In genomic region chr19:4058696-4059492, GRCh38 we compare ENCODE assay signal across 8 cellular contexts. TPM values are rescaled to one million over a fixed set of nuclear protein-coding genes. Genes with fewer than 3 reads are reported as not detected.
DNase-seq lines count a peak whose midpoint lies in the region; ATAC-seq and TF ChIP-seq lines count a peak whose summit lies in the region.

No MANE protein-coding gene starts in this region.

- peaks cover 15% of the 10 kb centered on the region for H3K4me1 ChIP-seq in DND-41 (ENCODE audit: insufficient read depth, low read length)
- H3K4me1 ChIP-seq in heart right ventricle: peaks cover 56 to 71% (median 66%) of the 10 kb centered on the region in 9 donors

- peaks cover 20% of the 10 kb centered on the region for H3K36me3 Mint-ChIP-seq in activated naive CD8-positive, alpha-beta T cell treated with anti-CD3 and anti-CD28 coated beads for 36 hours

- no peak for TF ChIP-seq CTCF in DND-41 (IDR thresholded peaks at IDR 0.05; ENCODE audit: borderline replicate concordance, extremely low read depth, low read length, poor library complexity, severe bottlenecking)
- no peak for TF ChIP-seq CTCF in heart right ventricle (IDR thresholded peaks at IDR 0.05)

- H3K9ac ChIP-seq in DND-41 (ENCODE audit: low read depth, low read length): no peak overlapping the region

- DNase-seq in DND-41 (peak; percentile 4), heart right ventricle (no peak), sciatic nerve (ENCODE audit: low spot score) (no peak), NCI-H446 treated with DMSO at 0.1 percent for 48 hours (lab: John Stamatoyannopoulos, UW) (no peak), HPDE6-E6E7 (ENCODE audit: extremely low spot score) (no peak), UCSD-AML1 (lab: John Stamatoyannopoulos, UW; ENCODE audit: unreplicated experiment) (no peak)
- no peak for DNase-seq in activated naive CD8-positive, alpha-beta T cell treated with anti-CD3 and anti-CD28 coated beads for 36 hours
- no peak for DNase-seq in activated CD4-positive, alpha-beta T cell treated with anti-CD3 and anti-CD28 coated beads, Interleukin-2, amount 50 U/mL, for 1 hour

- H3K4me2 ChIP-seq in DND-41 (ENCODE audit: insufficient read depth, low read length): no peak overlapping the region

- WGBS in heart right ventricle, 2 donors: 47 to 57% methylated on average over 32 of the region's 32 CpGs

- intact Hi-C loops in heart right ventricle (cut with DNase I): loop anchor here in 1 of 10 donors (5.0 kb wide), 1 partner anchor 47 kb away; no protein-coding TSS in a partner anchor
- intact Hi-C loops in sciatic nerve (cut with DNase I): no loop called here

- H3K27me3 ChIP-seq in DND-41 (ENCODE audit: insufficient read depth, low read length, poor library complexity) (no peaks in the 10 kb centered on the region), heart right ventricle (no peaks in the 10 kb centered on the region)

- H3K36me3 ChIP-seq in DND-41 (ENCODE audit: insufficient read depth, low read length): peaks cover 62% of the 10 kb centered on the region
- H3K36me3 ChIP-seq in heart right ventricle: peaks cover 0 to 50% (median 17%) of the 10 kb centered on the region in 9 donors

- H3K79me2 ChIP-seq in DND-41 (ENCODE audit: insufficient read depth, low read length): peaks cover 99% of the 10 kb centered on the region

- H3K9me3 Mint-ChIP-seq in activated naive CD8-positive, alpha-beta T cell treated with anti-CD3 and anti-CD28 coated beads for 36 hours: peaks cover 2% of the 10 kb centered on the region

- H2AFZ ChIP-seq in DND-41 (ENCODE audit: low read depth, low read length): no peak overlapping the region

- H3K9me3 ChIP-seq in DND-41 (ENCODE audit: insufficient read depth, low read length, severe bottlenecking) (no peaks in the 10 kb centered on the region), heart right ventricle (no peaks in the 10 kb centered on the region)

- peak; percentile 13; the same call in 1 of the 3 replicates for ATAC-seq in DND-41 (ENCODE audit: insufficient read depth, low read depth)
- peak in 7 of 8 donors; percentile 2 to 13 (median 4) for ATAC-seq in heart right ventricle
- peak; percentile 34 for ATAC-seq in sciatic nerve

- peaks cover 91% of the 10 kb centered on the region for H4K20me1 ChIP-seq in DND-41 (ENCODE audit: insufficient read depth, low read length)

- no peak overlapping the region for H3K4me3 Mint-ChIP-seq in activated naive CD8-positive, alpha-beta T cell treated with anti-CD3 and anti-CD28 coated beads for 36 hours

- H3K4me3 ChIP-seq in DND-41 (ENCODE audit: low read depth in 1 of 2, low read length in 2 of 2) (no peak overlapping the region), heart right ventricle (peak overlapping the region; percentile 14 to 91 (median 40))

- no peak overlapping the region for H3K27ac ChIP-seq in DND-41 (ENCODE audit: low read length)
- H3K27ac ChIP-seq in heart right ventricle: peak overlapping the region; percentile 92 to 99 (median 98)

- H3K4me1 Mint-ChIP-seq in activated naive CD8-positive, alpha-beta T cell treated with anti-CD3 and anti-CD28 coated beads for 36 hours: peaks cover 28% of the 10 kb centered on the region

- H3K27me3 Mint-ChIP-seq in activated naive CD8-positive, alpha-beta T cell treated with anti-CD3 and anti-CD28 coated beads for 36 hours: no peaks in the 10 kb centered on the region

- H3K27ac Mint-ChIP-seq in activated naive CD8-positive, alpha-beta T cell treated with anti-CD3 and anti-CD28 coated beads for 36 hours: peak overlapping the region; percentile 65

RNA-seq across cellular contexts. Expression of gene ZBTB7A, which starts 7.8 kb away (rescaled TPM):
- total RNA-seq in activated naive CD8-positive, alpha-beta T cell treated with anti-CD3 and anti-CD28 coated beads for 36 hours: 10 to 100 TPM; 34.9 to 35.9 TPM
- total RNA-seq in heart right ventricle (10 to 100 TPM; 20.3 to 40.5 (median 26.3) TPM), sciatic nerve (54.2 TPM)
- polyA plus RNA-seq in heart right ventricle: 10 to 100 TPM in 1 of 2 donors, 1 to 10 TPM in 1; 9.6 to 13.2 TPM

RNA-seq across cellular contexts. Expression of gene PIAS4, which starts 51.4 kb away (rescaled TPM):
- 10 to 100 TPM; 24.0 to 26.3 TPM for total RNA-seq in activated naive CD8-positive, alpha-beta T cell treated with anti-CD3 and anti-CD28 coated beads for 36 hours
- total RNA-seq in heart right ventricle (10 to 100 TPM; 11.5 to 22.8 (median 14.3) TPM), sciatic nerve (33.4 TPM)
- 10 to 100 TPM in 1 of 2 donors, 1 to 10 TPM in 1; 8.5 to 10.5 TPM for polyA plus RNA-seq in heart right ventricle

Comparison
In these comparisons a context has a peak if more than half of its experiments do, and no peak if none do; other contexts are left out.
1. H3K4me3 ChIP-seq: peak in heart right ventricle (10 of 10); none in DND-41 (0 of 2).
2. Peak in every context shown above with its lines, with median percentiles within 50 percentile points of each other: ATAC-seq.